Comparison of ENCODE assay signal across 19 cellular contexts in genomic region chr11:128572965-128573364, GRCh38.
"Had no signal": no experiment of that assay in that cellular context is flagged by ENCODE, and none has a peak within 500 bp of the region (broad histone marks: within the 10 kb centered on the region; RNA-seq: fewer than 3 reads in every experiment).

No MANE protein-coding gene starts in this region.

- H3K9me3 Mint-ChIP-seq: activated naive CD4-positive, alpha-beta T cell treated with anti-CD3 and anti-CD28 coated beads, Interleukin-2, amount 50 U/mL, for 72 hours; activated T-cell treated with anti-CD3 and anti-CD28 coated beads, Interleukin-2, amount 50 U/mL, for 72 hours; type B pancreatic cell had no signal

- DNase-seq: activated CD4-positive, CD25-positive, alpha-beta regulatory T cell treated with anti-CD3 and anti-CD28 coated beads, Interleukin-2, amount 50 U/mL, for 72 hours; activated gamma-delta T cell; activated T-cell treated with anti-CD3 and anti-CD28 coated beads, Interleukin-2, amount 50 U/mL, for 72 hours; adrenal gland; cerebellar nuclear complex; cortex of kidney; heart right ventricle; midbrain; occipital lobe; stimulated activated CD4-positive, alpha-beta T cell treated with anti-CD3 and anti-CD28 coated beads, Interleukin-2, amount 100 ng/mL, for 24 hours; stomach; T1000 had no signal

- H3K4me3 ChIP-seq: adrenal gland, breast epithelium, gastroesophageal sphincter, heart right ventricle, lung, stomach had no signal

- H3K27me3 ChIP-seq: adrenal gland, breast epithelium, gastroesophageal sphincter, heart right ventricle had no signal

- H3K9me3 ChIP-seq: adrenal gland, breast epithelium, stomach had no signal

- H3K4me3 Mint-ChIP-seq: activated T-cell treated with anti-CD3 and anti-CD28 coated beads, Interleukin-2, amount 50 U/mL, for 72 hours; nephron; type B pancreatic cell had no signal

- H3K27ac Mint-ChIP-seq: activated naive CD4-positive, alpha-beta T cell treated with anti-CD3 and anti-CD28 coated beads, Interleukin-2, amount 50 U/mL, for 72 hours; activated T-cell treated with anti-CD3 and anti-CD28 coated beads, Interleukin-2, amount 50 U/mL, for 72 hours; type B pancreatic cell had no signal

- H3K27ac ChIP-seq: adrenal gland, breast epithelium, gastroesophageal sphincter, stomach had no signal

- H3K36me3 ChIP-seq: adrenal gland, breast epithelium, gastroesophageal sphincter, heart right ventricle, stomach had no signal

- H3K36me3 Mint-ChIP-seq: activated naive CD4-positive, alpha-beta T cell treated with anti-CD3 and anti-CD28 coated beads, Interleukin-2, amount 50 U/mL, for 72 hours had no signal

- H3K4me1 ChIP-seq: breast epithelium had no signal

- ATAC-seq: activated naive CD4-positive, alpha-beta T cell treated with anti-CD3 and anti-CD28 coated beads, Interleukin-2, amount 50 U/mL, for 72 hours; activated T-cell treated with anti-CD3 and anti-CD28 coated beads, Interleukin-2, amount 50 U/mL, for 72 hours; esophagus mucosa; gastroesophageal sphincter; heart right ventricle had no signal
